In the genomic region with DNA sequence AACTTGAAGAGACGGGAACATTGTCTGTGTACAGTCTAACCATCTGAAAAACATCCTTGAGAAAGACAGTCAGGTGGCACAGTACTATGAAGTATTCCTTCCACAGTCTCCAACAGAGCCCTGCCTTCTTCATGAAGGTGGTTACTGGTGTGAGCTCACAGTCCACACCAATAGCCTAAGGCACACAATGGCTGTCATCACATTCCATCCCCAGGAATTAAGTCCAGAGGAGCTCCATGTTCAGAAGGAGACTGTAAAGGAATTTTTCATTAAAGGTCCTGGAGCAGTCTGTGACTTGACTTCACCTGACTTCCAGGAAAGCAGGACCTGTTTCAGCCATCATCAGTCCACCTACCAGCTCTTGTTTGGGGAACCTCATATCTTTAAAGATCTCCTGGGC, we compare ENCODE assay signal across 22 cellular contexts.
"Had no signal": no experiment of that assay in that cellular context is flagged by ENCODE, and none has a peak within 500 bp of the region (broad histone marks: within the 10 kb centered on the region; RNA-seq: fewer than 3 reads in every experiment).

No MANE protein-coding gene starts in this region.

- ATAC-seq: stimulated activated naive CD8-positive, alpha-beta T cell treated with anti-CD3 and anti-CD28 coated beads, Interleukin-15, Interleukin-2, amounts not matched to agents 100 U/mL and 50 U/mL, for 24 hours had no signal

- H3K9me3 ChIP-seq: colonic mucosa, left lung, right atrium auricular region, transverse colon had no signal

- H3K4me3 ChIP-seq: colonic mucosa, left lung, right atrium auricular region, transverse colon had no signal

- H3K36me3 Mint-ChIP-seq: activated CD4-positive, alpha-beta memory T cell treated with anti-CD3 and anti-CD28 coated beads for 36 hours; activated naive CD8-positive, alpha-beta T cell treated with anti-CD3 and anti-CD28 coated beads, Interleukin-2, amount 10 ng/mL, durations not matched to agents 7 days and 5 days; naive B cell had no signal

- H3K27ac ChIP-seq: colonic mucosa, left lung, right atrium auricular region, transverse colon had no signal

- H3K27ac Mint-ChIP-seq: activated B cell treated with CpG ODN at 0.5 μM for 24 hours; activated CD4-positive, alpha-beta memory T cell treated with anti-CD3 and anti-CD28 coated beads for 36 hours; activated naive CD8-positive, alpha-beta T cell treated with anti-CD3 and anti-CD28 coated beads, Interleukin-2, amount 10 ng/mL, durations not matched to agents 7 days and 5 days; activated T-helper 2 cell treated with anti-CD3 and anti-CD28 coated beads, Interferon-gamma antibody, Interleukin-2, Interleukin-4, amounts not matched to agents 10 μg/mL and 5 μg/mL and 100 μg/mL, durations not matched to agents 14 hours and 24 hours and 36 hours; naive B cell; progenitor cell of endocrine pancreas had no signal

- H3K36me3 ChIP-seq: colonic mucosa, left lung, transverse colon had no signal

- H3K4me3 Mint-ChIP-seq: activated B cell treated with CpG ODN at 0.5 μM for 24 hours; activated CD4-positive, alpha-beta memory T cell treated with anti-CD3 and anti-CD28 coated beads for 36 hours; activated naive CD8-positive, alpha-beta T cell treated with anti-CD3 and anti-CD28 coated beads, Interleukin-2, amount 10 ng/mL, durations not matched to agents 7 days and 5 days; brain; central memory CD8-positive, alpha-beta T cell; naive B cell; neural crest cell had no signal

- H3K4me1 Mint-ChIP-seq: activated B cell treated with CpG ODN at 0.5 μM for 24 hours; activated naive CD8-positive, alpha-beta T cell treated with anti-CD3 and anti-CD28 coated beads, Interleukin-2, amount 10 ng/mL, durations not matched to agents 7 days and 5 days; naive B cell had no signal

- H3K9me3 Mint-ChIP-seq: activated B cell treated with CpG ODN at 0.5 μM for 24 hours; activated CD4-positive, alpha-beta memory T cell treated with anti-CD3 and anti-CD28 coated beads for 36 hours; activated naive CD8-positive, alpha-beta T cell treated with anti-CD3 and anti-CD28 coated beads, Interleukin-2, amount 10 ng/mL, durations not matched to agents 7 days and 5 days; activated T-helper 2 cell treated with anti-CD3 and anti-CD28 coated beads, Interferon-gamma antibody, Interleukin-2, Interleukin-4, amounts not matched to agents 10 μg/mL and 5 μg/mL and 100 μg/mL, durations not matched to agents 14 hours and 24 hours and 36 hours; brain; central memory CD8-positive, alpha-beta T cell; neural crest cell had no signal

- H3K27me3 ChIP-seq: colonic mucosa, left lung, right atrium auricular region, transverse colon had no signal

- H3K27me3 Mint-ChIP-seq: brain; central memory CD8-positive, alpha-beta T cell; naive B cell; progenitor cell of endocrine pancreas had no signal

- DNase-seq: activated B cell treated with CpG ODN at 0.5 μM for 24 hours; activated CD4-positive, alpha-beta memory T cell treated with anti-CD3 and anti-CD28 coated beads for 36 hours; activated CD4-positive, alpha-beta T cell treated with anti-CD3 and anti-CD28 coated beads for 4 hours; activated naive CD4-positive, alpha-beta T cell treated with Interleukin-2 at 50 U/mL for 16 hours; activated naive CD8-positive, alpha-beta T cell treated with anti-CD3 and anti-CD28 coated beads, Interleukin-2, amount 10 ng/mL, durations not matched to agents 7 days and 5 days; amygdala; colonic mucosa; erythroblast; glutamatergic neuron; hippocampal formation; left lung; naive B cell; stimulated activated CD4-positive, alpha-beta T cell treated with anti-CD3 and anti-CD28 coated beads, Interleukin-2, amount 100 ng/mL, for 24 hours; stimulated activated naive CD8-positive, alpha-beta T cell treated with anti-CD3 and anti-CD28 coated beads, Interleukin-15, Interleukin-2, amounts not matched to agents 100 U/mL and 50 U/mL, for 24 hours; substantia nigra; transverse colon had no signal
